Comparison of ENCODE assay signal across 16 cellular contexts in genomic region chr18:75586576-75586975, GRCh38.
DNase-seq lines count a peak whose midpoint lies in the region; ATAC-seq and TF ChIP-seq lines count a peak whose summit lies in the region.
"Had no signal": no experiment of that assay in that cellular context is flagged by ENCODE, and none has a peak within 500 bp of the region (broad histone marks: within the 10 kb centered on the region; RNA-seq: fewer than 3 reads in every experiment).

No MANE protein-coding gene starts in this region.

- H3K4me1 ChIP-seq in mesendoderm (ENCODE audit: control insufficient read depth, low read depth, low read length) (no peaks in the 10 kb centered on the region), esophagus squamous epithelium (no peaks in the 10 kb centered on the region), MM.1S (ENCODE audit: low read length) (no peaks in the 10 kb centered on the region)
- H3K4me1 ChIP-seq: A549, HAP-1 had no signal

- no peaks in the 10 kb centered on the region for H3F3A ChIP-seq in MM.1S (ENCODE audit: insufficient read depth, low read length)

- no peak overlapping the region for H2BK5ac ChIP-seq in mesendoderm (ENCODE audit: low read length)

- H2BK15ac ChIP-seq in mesendoderm (replicated peaks; ENCODE audit: low read depth): no peak overlapping the region

- H3K4ac ChIP-seq in mesendoderm (ENCODE audit: low read depth, low read length): peak overlapping the region; percentile 67

- no CpG with 5 or more reads among the region's 4 CpGs for whole genome bisulfite sequencing in mesendoderm (ENCODE audit: extremely low coverage, insufficient coverage, low lambda C conversion rate)
- 79 to 88% methylated on average over 4 of the region's 4 CpGs for WGBS in esophagus squamous epithelium, 2 donors

- no peaks in the 10 kb centered on the region for H3K9me2 ChIP-seq in MM.1S (replicated peaks; ENCODE audit: insufficient read depth, low read length)

- H4K8ac ChIP-seq in mesendoderm (ENCODE audit: low read depth, low read length): no peak overlapping the region

- no peak overlapping the region for H2AK5ac ChIP-seq in mesendoderm (ENCODE audit: low read length)

- TF ChIP-seq POLR2A in esophagus squamous epithelium (IDR thresholded peaks at IDR 0.05): no peak

- H3K4me3 ChIP-seq in mesendoderm (ENCODE audit: low read length) (no peak overlapping the region), esophagus squamous epithelium (no peak overlapping the region), MM.1S (ENCODE audit: low read length) (no peak overlapping the region)
- H3K4me3 ChIP-seq: A549, GM23248, HAP-1 had no signal

- H2AFZ ChIP-seq in MM.1S (ENCODE audit: low read length): no peak overlapping the region
- H2AFZ ChIP-seq: GM23248 had no signal

- DNase-seq in NCI-H526 (lab: John Stamatoyannopoulos, UW) (peak; percentile 94 to 99), mesendoderm (peak; percentile 1), pons (ENCODE audit: low spot score) (peak; percentile 11), hypothalamus (lab: John Stamatoyannopoulos, UW) (no peak), esophagus squamous epithelium (lab: John Stamatoyannopoulos, UW) (no peak), MM.1S (no peak)
- DNase-seq: CD8-positive, alpha-beta T cell; COR-L47; DMS153; DMS79 treated with DMSO at 0.1 percent for 48 hours; EL; GM23248; HFFc6 had no signal

- H3K23ac ChIP-seq in mesendoderm (ENCODE audit: low read length): no peak overlapping the region

- H3K9ac ChIP-seq in mesendoderm (ENCODE audit: low read length): no peak overlapping the region
- H3K9ac ChIP-seq in MM.1S (ENCODE audit: low read length): no peak overlapping the region
- H3K9ac ChIP-seq: GM23248 had no signal

- intact Hi-C loops in esophagus squamous epithelium (cut with DNase I): no loop called here

- H3K79me1 ChIP-seq in mesendoderm (ENCODE audit: low read length): no peaks in the 10 kb centered on the region

- H4K5ac ChIP-seq in mesendoderm (ENCODE audit: low read length): no peak overlapping the region

- no peak overlapping the region for H3K18ac ChIP-seq in mesendoderm (ENCODE audit: low read length)

- H3K27me3 ChIP-seq in mesendoderm (ENCODE audit: insufficient read depth, low read length, poor library complexity) (no peaks in the 10 kb centered on the region), esophagus squamous epithelium (no peaks in the 10 kb centered on the region), MM.1S (replicated peaks; ENCODE audit: insufficient read depth, low read length) (no peaks in the 10 kb centered on the region)

- H3K27ac ChIP-seq in mesendoderm (ENCODE audit: low read depth, low read length) (no peak overlapping the region), esophagus squamous epithelium (no peak overlapping the region), MM.1S (ENCODE audit: low read length) (no peak overlapping the region)
- H3K27ac ChIP-seq: A549, GM23248 had no signal

- no peak overlapping the region for H2BK120ac ChIP-seq in mesendoderm (ENCODE audit: low read depth, low read length)

- ATAC-seq in GM19467 (IDR thresholded peaks at IDR 0.05; ENCODE audit: unreplicated experiment): no peak
- ATAC-seq: A549; CD8-positive, alpha-beta T cell had no signal

- H3K36me3 ChIP-seq in mesendoderm (ENCODE audit: control insufficient read depth, insufficient read depth, low read length) (no peaks in the 10 kb centered on the region), esophagus squamous epithelium (no peaks in the 10 kb centered on the region), MM.1S (replicated peaks; ENCODE audit: insufficient read depth, low read length) (no peaks in the 10 kb centered on the region)
- H3K36me3 ChIP-seq: HAP-1 had no signal

- TF ChIP-seq CTCF in esophagus squamous epithelium (IDR thresholded peaks at IDR 0.05) (no peak), MM.1S (IDR thresholded peaks at IDR 0.05; ENCODE audit: low read length) (no peak)

- H3K4me2 ChIP-seq in mesendoderm (ENCODE audit: low read length): no peak overlapping the region
- H3K4me2 ChIP-seq in MM.1S (ENCODE audit: low read depth, low read length): no peak overlapping the region
- H3K4me2 ChIP-seq: A549 had no signal

- no peaks in the 10 kb centered on the region for H4K20me1 ChIP-seq in MM.1S (ENCODE audit: insufficient read depth, low read length)

- no peak overlapping the region for H3K56ac ChIP-seq in mesendoderm (ENCODE audit: low read length)

- peaks cover 0 to 2% (median 0%) of the 10 kb centered on the region in 3 donors for H3K9me3 ChIP-seq in esophagus squamous epithelium
- H3K9me3 ChIP-seq in MM.1S (replicated peaks; ENCODE audit: insufficient read depth, low read length): no peaks in the 10 kb centered on the region
- H3K9me3 ChIP-seq: HAP-1 had no signal

- H3K79me2 ChIP-seq in mesendoderm (ENCODE audit: control insufficient read depth, insufficient read depth, low read length) (no peaks in the 10 kb centered on the region), MM.1S (ENCODE audit: low read length) (no peaks in the 10 kb centered on the region)

Comparison
In these comparisons a context has a peak if more than half of its experiments do, and no peak if none do; other contexts are left out.
1. DNase-seq: peak in NCI-H526 (2 of 2), mesendoderm (single experiment) and pons (single experiment); none in hypothalamus (0 of 51), esophagus squamous epithelium (single experiment) and MM.1S (single experiment).